Comparison of ENCODE assay signal across 16 cellular contexts in genomic region chr4:80199947-80200346, GRCh38. TPM values are rescaled to one million over a fixed set of nuclear protein-coding genes. Genes with fewer than 3 reads are reported as not detected.
A peak's percentile ranks its signal among the peaks of the same experiment; 100 is the strongest.
DNase-seq lines count a peak whose midpoint lies in the region; ATAC-seq and TF ChIP-seq lines count a peak whose summit lies in the region.
"Had no signal": no experiment of that assay in that cellular context is flagged by ENCODE, and none has a peak within 500 bp of the region (broad histone marks: within the 10 kb centered on the region; RNA-seq: fewer than 3 reads in every experiment).

No MANE protein-coding gene starts in this region.

- peaks cover 52% of the 10 kb centered on the region for H3K27me3 Mint-ChIP-seq in activated T-cell treated with anti-CD3 and anti-CD28 coated beads, Interleukin-2, amount 50 U/mL, for 72 hours (ENCODE audit: low read depth)
- H3K27me3 Mint-ChIP-seq in IgD-negative memory B cell, result peaks cover 8% of the 10 kb centered on the region
- H3K27me3 Mint-ChIP-seq in endothelial cell (ENCODE audit: unreplicated experiment), result peaks cover 31% of the 10 kb centered on the region

- H3K27me3 ChIP-seq in neuron (ENCODE audit: insufficient read depth, low read length), result peaks cover 14% of the 10 kb centered on the region

- H3K4me3 ChIP-seq in neuron (ENCODE audit: low read length), result peak overlapping the region; percentile 21
- H3K4me3 ChIP-seq: HAP-1 had no signal

- intact Hi-C loops in left colon (cut with DNase I, micrococcal nuclease), result no loop called here

- no peaks in the 10 kb centered on the region for H3K9me3 Mint-ChIP-seq in activated T-cell treated with anti-CD3 and anti-CD28 coated beads, Interleukin-2, amount 50 U/mL, for 72 hours
- H3K9me3 Mint-ChIP-seq in IgD-negative memory B cell, result no peaks in the 10 kb centered on the region
- no peaks in the 10 kb centered on the region for H3K9me3 Mint-ChIP-seq in endothelial cell (ENCODE audit: unreplicated experiment)

- DNase-seq in activated T-cell treated with anti-CD3 and anti-CD28 coated beads, Interleukin-2, amount 50 U/mL, for 72 hours, result no peak
- no peak for DNase-seq in activated T-cell treated with anti-CD3 and anti-CD28 coated beads, Interleukin-2, amount 50 U/mL, for 1 hour
- no peak for DNase-seq in endothelial cell (ENCODE audit: low spot score)
- DNase-seq in left colon, result no peak
- DNase-seq in amygdala (lab: John Stamatoyannopoulos, UW), result no peak
- DNase-seq in T-helper 9 cell, result no peak
- DNase-seq: C1 segment of cervical spinal cord, NCI-H1417 treated with DMSO at 0.1 percent for 48 hours, NCI-H1930, NCI-H2171, NCI-H446 treated with DMSO at 0.1 percent for 48 hours, OCI-M1, SHP77 treated with DMSO at 0.1 percent for 48 hours had no signal

- no peak overlapping the region for H2AFZ ChIP-seq in neuron (ENCODE audit: low read depth, low read length)

- peaks cover 10% of the 10 kb centered on the region for H3K36me3 ChIP-seq in neuron (ENCODE audit: insufficient read depth, low read length)
- H3K36me3 ChIP-seq: HAP-1 had no signal

- H3K27ac Mint-ChIP-seq in activated T-cell treated with anti-CD3 and anti-CD28 coated beads, Interleukin-2, amount 50 U/mL, for 72 hours, result peak overlapping the region; percentile 27
- H3K27ac Mint-ChIP-seq in IgD-negative memory B cell, result peak overlapping the region in 2 of 3 donors; percentile 4 to 6
- H3K27ac Mint-ChIP-seq in endothelial cell (ENCODE audit: unreplicated experiment), result no peak overlapping the region

- peaks cover 9% of the 10 kb centered on the region for H3K9me3 ChIP-seq in neuron (ENCODE audit: low read length)
- H3K9me3 ChIP-seq: HAP-1 had no signal

- ATAC-seq in activated T-cell treated with anti-CD3 and anti-CD28 coated beads, Interleukin-2, amount 50 U/mL, for 72 hours (replicated peaks in 1 of 2), result no peak
- no peak for ATAC-seq in left colon

- peaks cover 28% of the 10 kb centered on the region for H3K4me1 ChIP-seq in neuron (ENCODE audit: insufficient read depth, low read length)
- H3K4me1 ChIP-seq: HAP-1 had no signal

- no peak for TF ChIP-seq CTCF in endothelial cell (IDR thresholded peaks at IDR 0.05; ENCODE audit: unreplicated experiment)

- H3K36me3 Mint-ChIP-seq in activated T-cell treated with anti-CD3 and anti-CD28 coated beads, Interleukin-2, amount 50 U/mL, for 72 hours (ENCODE audit: insufficient read depth in 2 of 2), result peaks cover 1 to 2% of the 10 kb centered on the region in 2 donors
- H3K36me3 Mint-ChIP-seq in IgD-negative memory B cell (peaks cover 2% of the 10 kb centered on the region), endothelial cell (ENCODE audit: low read depth, unreplicated experiment) (peaks cover 37% of the 10 kb centered on the region)

- no peak overlapping the region for H3K4me3 Mint-ChIP-seq in activated T-cell treated with anti-CD3 and anti-CD28 coated beads, Interleukin-2, amount 50 U/mL, for 72 hours
- H3K4me3 Mint-ChIP-seq in IgD-negative memory B cell, result peak overlapping the region in 2 of 4 donors; percentile 11 to 84
- peak overlapping the region; percentile 49 for H3K4me3 Mint-ChIP-seq in endothelial cell (ENCODE audit: unreplicated experiment)

- H3K4me1 Mint-ChIP-seq in activated T-cell treated with anti-CD3 and anti-CD28 coated beads, Interleukin-2, amount 50 U/mL, for 72 hours (ENCODE audit: low read depth), result peaks cover 27% of the 10 kb centered on the region
- H3K4me1 Mint-ChIP-seq in IgD-negative memory B cell (peaks cover 31 to 45% (median 32%) of the 10 kb centered on the region in 3 donors), endothelial cell (ENCODE audit: unreplicated experiment) (peaks cover 39% of the 10 kb centered on the region)

RNA-seq across cellular contexts. Expression of gene PRDM8, which starts 2.6 kb away (rescaled TPM):
- total RNA-seq in activated T-cell treated with anti-CD3 and anti-CD28 coated beads, Interleukin-2, amount 50 U/mL, for 72 hours, result 1 to 10 TPM; 1.8 to 3.3 TPM
- 3.8 TPM for polyA plus RNA-seq in IgD-negative memory B cell
- 30.5 TPM for total RNA-seq in endothelial cell (ENCODE audit: unreplicated experiment)
- total RNA-seq in left colon, result 1 to 10 TPM in 1 of 2 donors, under 1 TPM in 1; 0.64 to 2.3 TPM
